Comparison of ENCODE assay signal across 1 cellular context in the genomic region with DNA sequence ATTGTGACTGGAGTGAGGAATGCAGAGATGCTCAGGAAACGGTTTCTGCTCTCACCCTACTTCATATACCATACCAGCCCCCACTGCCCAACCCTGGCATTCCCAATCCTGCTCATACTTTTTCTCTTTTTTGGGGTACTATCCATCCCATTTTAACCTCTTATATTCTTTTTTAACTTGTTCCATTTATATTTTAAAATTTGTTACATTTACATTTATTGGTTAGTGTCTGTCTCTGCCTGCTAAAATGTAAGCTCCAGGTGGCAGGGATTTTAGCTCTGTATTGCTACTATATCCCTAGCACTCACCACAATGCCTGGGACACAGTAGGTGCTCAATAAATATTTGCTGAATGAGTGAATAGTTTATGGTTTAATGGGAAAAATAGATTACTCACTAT.
TF ChIP-seq lines count a peak whose summit lies in the region.

No MANE protein-coding gene starts in this region.

TF ChIP-seq in HepG2, 621 proteins besides CTCF, POLR2A, EP300 and RAD21:
- TF ChIP-seq ZMYM2 (CRISPR knock-in tag; IDR thresholded peaks at IDR 0.05) (no peak), ZNF354B (CRISPR knock-in tag; IDR thresholded peaks at IDR 0.05) (peak; percentile 76; the same call in 1 of the 2 replicates), ZNF776 (CRISPR knock-in tag; IDR thresholded peaks at IDR 0.05) (no peak)
